Comparison of ENCODE assay signal across 24 cellular contexts in genomic region chrX:123203772-123204171, GRCh38. TPM values are rescaled to one million over a fixed set of nuclear protein-coding genes. Genes with fewer than 3 reads are reported as not detected.
"Had no signal": no experiment of that assay in that cellular context is flagged by ENCODE, and none has a peak within 500 bp of the region (broad histone marks: within the 10 kb centered on the region; RNA-seq: fewer than 3 reads in every experiment).

No MANE protein-coding gene starts in this region.

- H3K9me3 ChIP-seq: body of pancreas, neutrophil, pancreas, testis, upper lobe of right lung had no signal

- H2AFZ ChIP-seq: hepatocyte had no signal

- H3K36me3 Mint-ChIP-seq: activated naive CD8-positive, alpha-beta T cell treated with anti-CD3 and anti-CD28 coated beads, Interleukin-2, amount 10 ng/mL, durations not matched to agents 7 days and 5 days; naive thymus-derived CD8-positive, alpha-beta T cell; stimulated activated effector memory CD8-positive, alpha-beta T cell treated with anti-CD3 and anti-CD28 coated beads, Interleukin-12 subunit alpha, Interleukin-12 subunit beta, amount 100 ng/mL, for 72 hours had no signal

- H3K4me1 Mint-ChIP-seq: activated B cell treated with CpG ODN at 0.5 μM for 24 hours; activated naive CD8-positive, alpha-beta T cell treated with anti-CD3 and anti-CD28 coated beads, Interleukin-2, amount 10 ng/mL, durations not matched to agents 7 days and 5 days; activated T-helper 17 cell treated with anti-CD3 and anti-CD28 coated beads, Interleukin-2, amount 50 U/mL, for 72 hours; naive thymus-derived CD8-positive, alpha-beta T cell; stimulated activated effector memory CD8-positive, alpha-beta T cell treated with anti-CD3 and anti-CD28 coated beads, Interleukin-12 subunit alpha, Interleukin-12 subunit beta, amount 100 ng/mL, for 72 hours had no signal

- H3K4me2 ChIP-seq: hepatocyte had no signal

- H3K27me3 ChIP-seq: body of pancreas, foreskin keratinocyte, hepatocyte, neutrophil, pancreas, testis, upper lobe of right lung had no signal

- DNase-seq: activated B cell treated with CpG ODN at 0.5 μM for 24 hours; activated CD4-positive, alpha-beta T cell treated with anti-CD3 and anti-CD28 coated beads for 48 hours; activated CD8-positive, alpha-beta T cell treated with anti-CD3 and anti-CD28 coated beads for 36 hours; activated naive CD4-positive, alpha-beta T cell treated with Interleukin-2 at 50 U/mL for 16 hours; activated naive CD8-positive, alpha-beta T cell treated with anti-CD3 and anti-CD28 coated beads, Interleukin-2, amount 10 ng/mL, durations not matched to agents 7 days and 5 days; activated T-cell treated with anti-CD3 and anti-CD28 coated beads, Interleukin-2, amount 50 U/mL, for 1 hour; amygdala; body of pancreas; effector memory CD8-positive, alpha-beta T cell; foreskin keratinocyte; left cardiac atrium; mesendoderm; naive thymus-derived CD8-positive, alpha-beta T cell; pancreas; stimulated activated CD4-positive, alpha-beta T cell treated with anti-CD3 and anti-CD28 coated beads, Interleukin-4, amount 100 ng/mL, for 24 hours; testis; upper lobe of right lung had no signal

- H3K36me3 ChIP-seq: neutrophil, pancreas, upper lobe of right lung had no signal

- H3K79me2 ChIP-seq: hepatocyte had no signal

- H3K27ac Mint-ChIP-seq: activated B cell treated with CpG ODN at 0.5 μM for 24 hours; activated CD8-positive, alpha-beta T cell treated with anti-CD3 and anti-CD28 coated beads for 36 hours; activated naive CD8-positive, alpha-beta T cell treated with anti-CD3 and anti-CD28 coated beads, Interleukin-2, amount 10 ng/mL, durations not matched to agents 7 days and 5 days; activated T-helper 17 cell treated with anti-CD3 and anti-CD28 coated beads, Interleukin-2, amount 50 U/mL, for 72 hours; effector memory CD8-positive, alpha-beta T cell; naive thymus-derived CD8-positive, alpha-beta T cell; stimulated activated effector memory CD8-positive, alpha-beta T cell treated with anti-CD3 and anti-CD28 coated beads, Interleukin-12 subunit alpha, Interleukin-12 subunit beta, amount 100 ng/mL, for 72 hours had no signal

- ATAC-seq: activated CD8-positive, alpha-beta T cell treated with anti-CD3 and anti-CD28 coated beads for 36 hours; activated T-helper 17 cell treated with anti-CD3 and anti-CD28 coated beads, Interleukin-2, amount 50 U/mL, for 72 hours; body of pancreas; effector memory CD8-positive, alpha-beta T cell; foreskin keratinocyte; left cardiac atrium; naive thymus-derived CD8-positive, alpha-beta T cell; pancreas; sciatic nerve; stimulated activated effector memory CD8-positive, alpha-beta T cell treated with anti-CD3 and anti-CD28 coated beads, Interleukin-12 subunit alpha, Interleukin-12 subunit beta, amount 100 ng/mL, for 72 hours; upper lobe of right lung had no signal

- H3K27me3 Mint-ChIP-seq: activated B cell treated with CpG ODN at 0.5 μM for 24 hours; activated CD8-positive, alpha-beta T cell treated with anti-CD3 and anti-CD28 coated beads for 36 hours; activated naive CD8-positive, alpha-beta T cell treated with anti-CD3 and anti-CD28 coated beads, Interleukin-2, amount 10 ng/mL, durations not matched to agents 7 days and 5 days; activated T-helper 17 cell treated with anti-CD3 and anti-CD28 coated beads, Interleukin-2, amount 50 U/mL, for 72 hours; effector memory CD8-positive, alpha-beta T cell; naive thymus-derived CD8-positive, alpha-beta T cell had no signal

- H3K4me3 ChIP-seq: body of pancreas, hepatocyte, pancreas, testis, upper lobe of right lung had no signal

- H3K27ac ChIP-seq: body of pancreas, epithelial cell of prostate, foreskin keratinocyte, hepatocyte, neutrophil, pancreas, testis, upper lobe of right lung had no signal

- H3K9me3 Mint-ChIP-seq: activated B cell treated with CpG ODN at 0.5 μM for 24 hours; activated CD8-positive, alpha-beta T cell treated with anti-CD3 and anti-CD28 coated beads for 36 hours; activated naive CD8-positive, alpha-beta T cell treated with anti-CD3 and anti-CD28 coated beads, Interleukin-2, amount 10 ng/mL, durations not matched to agents 7 days and 5 days; activated T-helper 17 cell treated with anti-CD3 and anti-CD28 coated beads, Interleukin-2, amount 50 U/mL, for 72 hours; effector memory CD8-positive, alpha-beta T cell; naive thymus-derived CD8-positive, alpha-beta T cell; stimulated activated effector memory CD8-positive, alpha-beta T cell treated with anti-CD3 and anti-CD28 coated beads, Interleukin-12 subunit alpha, Interleukin-12 subunit beta, amount 100 ng/mL, for 72 hours had no signal

- H3K4me1 ChIP-seq: body of pancreas, foreskin keratinocyte, pancreas, testis, upper lobe of right lung had no signal

- H3K4me3 Mint-ChIP-seq: activated B cell treated with CpG ODN at 0.5 μM for 24 hours; activated CD8-positive, alpha-beta T cell treated with anti-CD3 and anti-CD28 coated beads for 36 hours; activated naive CD8-positive, alpha-beta T cell treated with anti-CD3 and anti-CD28 coated beads, Interleukin-2, amount 10 ng/mL, durations not matched to agents 7 days and 5 days; activated T-helper 17 cell treated with anti-CD3 and anti-CD28 coated beads, Interleukin-2, amount 50 U/mL, for 72 hours; effector memory CD8-positive, alpha-beta T cell; naive thymus-derived CD8-positive, alpha-beta T cell; stimulated activated effector memory CD8-positive, alpha-beta T cell treated with anti-CD3 and anti-CD28 coated beads, Interleukin-12 subunit alpha, Interleukin-12 subunit beta, amount 100 ng/mL, for 72 hours had no signal

RNA-seq across cellular contexts. Expression of gene GRIA3, which starts 19.7 kb away (rescaled TPM):
- total RNA-seq: activated B cell treated with CpG ODN at 0.5 μM for 24 hours; activated CD8-positive, alpha-beta T cell treated with anti-CD3 and anti-CD28 coated beads for 36 hours; activated T-helper 17 cell treated with anti-CD3 and anti-CD28 coated beads, Interleukin-2, amount 50 U/mL, for 72 hours; dermis microvascular lymphatic vessel endothelial cell; foreskin keratinocyte; naive thymus-derived CD8-positive, alpha-beta T cell; upper lobe of right lung had no signal
- polyA plus RNA-seq: foreskin keratinocyte; naive thymus-derived CD8-positive, alpha-beta T cell had no signal
